ENCODE assay signal across 1 cellular context in genomic region chr16:89522287-89522686, GRCh38.
TF ChIP-seq lines count a peak whose summit lies in the region.

No MANE protein-coding gene starts in this region.

TF ChIP-seq in K562, 482 proteins besides CTCF, POLR2A, EP300 and RAD21:
- TF ChIP-seq XRCC4 (IDR thresholded peaks at IDR 0.05; ENCODE audit: extremely low read depth, insufficient read depth, insufficient read length) (no peak), RBFOX2 (IDR thresholded peaks at IDR 0.05; ENCODE audit: low read depth, low read length) (0 out of 2 replicates have a peak, but pooled peaks have one; percentile 18), POLR2G (IDR thresholded peaks at IDR 0.05; ENCODE audit: low read depth, low read length) (peak; percentile 45; the same call in 1 of the 2 replicates)
